Comparison of ENCODE assay signal across 1 cellular context in genomic region chr2:1738163-1738562, GRCh38.
TF ChIP-seq lines count a peak whose summit lies in the region.

No MANE protein-coding gene starts in this region.

TF ChIP-seq in GM23338, 12 proteins besides CTCF, POLR2A, EP300 and RAD21 (continued from another document):
- no peak for TF ChIP-seq ZNF462 (CRISPR knock-in tag; IDR thresholded peaks at IDR 0.05)
- TF ChIP-seq EZH2 (IDR thresholded peaks at IDR 0.05; ENCODE audit: low read depth, unreplicated experiment), result no peak
- TF ChIP-seq ETS1 (IDR thresholded peaks at IDR 0.05), result no peak
- no peak for TF ChIP-seq CREB1 (CRISPR knock-in tag; IDR thresholded peaks at IDR 0.05; ENCODE audit: low read depth)
- TF ChIP-seq REST (IDR thresholded peaks at IDR 0.05; ENCODE audit: unreplicated experiment), result no peak
- TF ChIP-seq JUNB (IDR thresholded peaks at IDR 0.05; ENCODE audit: unreplicated experiment), result no peak
- no peak for TF ChIP-seq ZNF331 (CRISPR knock-in tag; IDR thresholded peaks at IDR 0.05; ENCODE audit: low read depth)
TF ChIP-seq in GM23338: peak in this region for 0.
